In genomic region chr10:114526497-114527238, GRCh38 we compare ENCODE assay signal across 8 cellular contexts.
DNase-seq lines count a peak whose midpoint lies in the region; ATAC-seq, FAIRE-seq and TF ChIP-seq lines count a peak whose summit lies in the region.

No MANE protein-coding gene starts in this region.

- peak overlapping the region; percentile 26 for H3K27ac ChIP-seq in H1 (ENCODE audit: low read depth, low read length)

- peak overlapping the region; percentile 86 for H3K18ac ChIP-seq in H1 (ENCODE audit: extremely low read depth, low read length)

- H3K4me3 ChIP-seq in H1 (ENCODE audit: extremely low read depth in 1 of 4, insufficient read depth in 2 of 4, low read depth in 3 of 4, low read length in 4 of 4): peak overlapping the region; percentile 45 to 73 (median 66)

- peaks cover 3% of the 10 kb centered on the region for H3K23me2 ChIP-seq in H1 (ENCODE audit: low read depth, low read length)

- 0 out of 2 replicates have a peak overlapping the region, but pooled peaks have one; percentile 43 for H2BK20ac ChIP-seq in H1 (ENCODE audit: low read length)

- H4K8ac ChIP-seq in H1 (ENCODE audit: extremely low read depth, insufficient read depth, low read length): peak overlapping the region; percentile 60; the same call in 1 of the 2 replicates

- no peak overlapping the region for H4K91ac ChIP-seq in H1 (replicated peaks; ENCODE audit: insufficient read length, low read length)

- H3K79me1 ChIP-seq in H1 (ENCODE audit: low read depth, low read length): 0 out of 2 replicates have a peak, but pooled peaks cover 3% of the 10 kb centered on the region

- CTCF ChIA-PET in H1 (lab: Charles Lee; ENCODE audit: partially characterized antibody): interaction anchor here (0.6 to 8.6 kb wide), 13 partner anchors 10 to 168 kb away, joined by 3 to 38 read pairs (median 3); no protein-coding TSS in a partner anchor

- H3K23ac ChIP-seq in H1 (ENCODE audit: insufficient read length): no peak overlapping the region

- peak overlapping the region; percentile 92 for H2AFZ ChIP-seq in H1 (ENCODE audit: low read length)

- peak overlapping the region; percentile 0 for H3K4ac ChIP-seq in H1 (replicated peaks; ENCODE audit: insufficient read length, low read depth, low read length)

- TF ChIP-seq POLR2A in H1 (IDR thresholded peaks at IDR 0.05; ENCODE audit: control extremely low read depth in 1 of 2, low read depth in 2 of 2, low read length in 2 of 2): peak; percentile 66 to 91

- H2BK120ac ChIP-seq in H1 (replicated peaks; ENCODE audit: low read depth, low read length): peak overlapping the region; percentile 8

- H3K4me2 ChIP-seq in H1 (ENCODE audit: insufficient read depth in 1 of 2, low read depth in 2 of 2, low read length in 2 of 2): peak overlapping the region; percentile 74 to 93

- peak overlapping the region in 3 of 4 experiments; percentile 51 to 77 (median 58); a peak in 6 of 7 replicates for H3K9ac ChIP-seq in H1 (replicated peaks in 1 of 4; ENCODE audit: extremely low read depth in 1 of 4, low read depth in 3 of 4, low read length in 3 of 4)

- TF ChIP-seq CTCF in H1 (IDR thresholded peaks at IDR 0.05; ENCODE audit: control extremely low read depth in 1 of 3, insufficient read depth in 1 of 3, low read depth in 1 of 3, low read length in 3 of 3): no peak

- POLR2A ChIA-PET in H1 (lab: Charles Lee; ENCODE audit: partially characterized antibody): interaction anchor here (0.8 to 2.3 kb wide), 9 partner anchors 9 to 318 kb away, joined by 3 to 10 read pairs (median 5); no protein-coding TSS in a partner anchor

- ATAC-seq in GM19025 (IDR thresholded peaks at IDR 0.05; ENCODE audit: low read depth, unreplicated experiment) (peak; percentile 94), HG03196 (IDR thresholded peaks at IDR 0.05; ENCODE audit: unreplicated experiment) (peak; percentile 98)

- 3% methylated on average over 24 of the region's 24 CpGs; no CpG with 5 or more reads in 1 of the 2 experiments for WGBS in H1 (ENCODE audit: extremely low coverage in 1 of 2, insufficient coverage in 1 of 2, insufficient read length in 1 of 2, insufficient replicate concordance in 2 of 2, low coverage in 1 of 2, low lambda C conversion rate in 2 of 2, missing lambda C conversion rate in 1 of 2), 2 experiments

- H2BK5ac ChIP-seq in H1 (ENCODE audit: low read depth, low read length): peak overlapping the region; percentile 91

- H3K27me3 ChIP-seq in H1 (replicated peaks in 1 of 4; ENCODE audit: control insufficient read depth in 3 of 4, extremely low read depth in 1 of 4, insufficient read depth in 3 of 4, low read length in 3 of 4): no peaks in the 10 kb centered on the region

- peaks cover 3 to 41% of the 10 kb centered on the region in 2 experiments; a peak in 3 of 4 replicates for H3K79me2 ChIP-seq in H1 (ENCODE audit: control insufficient read depth in 1 of 2, insufficient read depth in 2 of 2, low read length in 2 of 2)

- peak overlapping the region; percentile 14 for H4K5ac ChIP-seq in H1 (ENCODE audit: insufficient read length, low read depth, low read length)

- no peak for TF ChIP-seq RAD21 in H1 (IDR thresholded peaks at IDR 0.05 in 1 of 2, conservative IDR thresholded peaks at IDR 0.05 in 1 of 2; ENCODE audit: low read depth in 2 of 2, low read length in 2 of 2)

- peak in 1 of 2 experiments; percentile 97; a peak in 2 of 3 replicates for TF ChIP-seq EP300 in H1 (IDR thresholded peaks at IDR 0.05; ENCODE audit: borderline replicate concordance in 1 of 2, low read depth in 2 of 2, low read length in 2 of 2)

- no peaks in the 10 kb centered on the region for H3K36me3 ChIP-seq in H1 (ENCODE audit: control insufficient read depth in 2 of 4, insufficient read depth in 4 of 4, low read length in 3 of 4)

- peak; percentile 69 for DNase-seq in AG08396 (ENCODE audit: low spot score)
- DNase-seq in NCI-H524 treated with DMSO at 0.1 percent for 48 hours (lab: John Stamatoyannopoulos, UW): peak; percentile 26
- peak; percentile 72 to 81 for DNase-seq in activated CD8-positive, alpha-beta memory T cell treated with anti-CD3 and anti-CD28 coated beads for 1 hour (ENCODE audit: extremely low read depth in 1 of 2, low read depth in 1 of 2)
- DNase-seq in H1 (ENCODE audit: low read depth in 1 of 2, low spot score in 2 of 2): peak; percentile 77 to 83
- DNase-seq in midbrain (lab: John Stamatoyannopoulos, UW): peak; percentile 48
- DNase-seq in stimulated activated CD8-positive, alpha-beta memory T cell treated with anti-CD3 and anti-CD28 coated beads, Interleukin-2, amount 100 ng/mL, for 1 hour (ENCODE audit: low read depth in 2 of 2): peak; percentile 68 to 76

- no peak overlapping the region for H3K14ac ChIP-seq in H1 (ENCODE audit: insufficient read length)

- H2BK15ac ChIP-seq in H1 (ENCODE audit: low read length): no peak overlapping the region

- H3K56ac ChIP-seq in H1 (replicated peaks; ENCODE audit: insufficient read length, low read depth, low read length): no peak overlapping the region

- H2AK5ac ChIP-seq in H1 (ENCODE audit: low read depth, low read length): no peak overlapping the region

- FAIRE-seq in H1 (lab: Jason Lieb, UNC): peak; percentile 62

- peaks cover 0 to 2% of the 10 kb centered on the region in 2 experiments for H4K20me1 ChIP-seq in H1 (replicated peaks in 1 of 2; ENCODE audit: control insufficient read depth in 1 of 2, insufficient read depth in 2 of 2, low read length in 2 of 2)

- no peaks in the 10 kb centered on the region for H3K9me3 ChIP-seq in H1 (ENCODE audit: insufficient read depth in 2 of 2, low read depth in 1 of 2, low read length in 1 of 2)

- H3K4me1 ChIP-seq in H1 (replicated peaks in 1 of 4; ENCODE audit: control insufficient read depth in 3 of 4, insufficient read depth in 4 of 4, low read length in 3 of 4): peaks cover 3 to 23% (median 9%) of the 10 kb centered on the region in 4 experiments; a peak in 5 of 7 replicates

- peak overlapping the region; percentile 90 for H2BK12ac ChIP-seq in H1 (ENCODE audit: low read depth, low read length)

TF ChIP-seq in H1, 55 proteins besides CTCF, POLR2A, EP300 and RAD21 (continues in another document):
- TF ChIP-seq ASH2L (IDR thresholded peaks at IDR 0.05; ENCODE audit: low read length) (peak; percentile 77), POLR2AphosphoS5 (IDR thresholded peaks at IDR 0.05; ENCODE audit: low read depth, low read length) (peak; percentile 96), TBP (IDR thresholded peaks at IDR 0.05; ENCODE audit: low read depth, low read length) (peak; percentile 90), ATF2 (IDR thresholded peaks at IDR 0.05; ENCODE audit: low read length) (no peak), JUN (IDR thresholded peaks at IDR 0.05; ENCODE audit: low read depth, low read length) (no peak), TEAD4 (IDR thresholded peaks at IDR 0.05; ENCODE audit: low read depth, low read length) (no peak), TAF1 (IDR thresholded peaks at IDR 0.05; ENCODE audit: low read depth, low read length) (peak; percentile 95), NANOG (IDR thresholded peaks at IDR 0.05; ENCODE audit: insufficient read depth, low read depth, low read length, poor library complexity, severe bottlenecking) (no peak), GABPA (IDR thresholded peaks at IDR 0.05; ENCODE audit: borderline replicate concordance, insufficient read depth, low read length) (no peak), GTF2F1 (IDR thresholded peaks at IDR 0.05; ENCODE audit: borderline replicate concordance, low read depth, low read length) (0 out of 2 replicates have a peak, but pooled peaks have one; percentile 38), HDAC2 (IDR thresholded peaks at IDR 0.05; ENCODE audit: borderline replicate concordance in 1 of 2, low read depth in 2 of 2, low read length in 2 of 2) (0 out of 4 replicates have a peak, but pooled peaks of 1 of the 2 experiments have one; percentile 24), JUND (IDR thresholded peaks at IDR 0.05; ENCODE audit: low read length) (peak; percentile 85), RBBP5 (IDR thresholded peaks at IDR 0.05; ENCODE audit: borderline replicate concordance, low read depth, low read length) (peak; percentile 69; the same call in 1 of the 2 replicates), MAFK (IDR thresholded peaks at IDR 0.05; ENCODE audit: low read depth, low read length) (no peak), PHF8 (conservative IDR thresholded peaks at IDR 0.05; ENCODE audit: low read depth, low read length) (0 out of 2 replicates have a peak, but pooled peaks have one; percentile 30), MAX (IDR thresholded peaks at IDR 0.05) (peak; percentile 94), SUZ12 (IDR thresholded peaks at IDR 0.05; ENCODE audit: low read length) (no peak), SIN3A (conservative IDR thresholded peaks at IDR 0.05 in 1 of 2, IDR thresholded peaks at IDR 0.05 in 1 of 2; ENCODE audit: low read depth in 1 of 2, low read length in 2 of 2) (peak; percentile 54 to 84; a peak in 2 of 4 replicates), HDAC6 (IDR thresholded peaks at IDR 0.05; ENCODE audit: low read depth, low read length) (no peak), SP1 (IDR thresholded peaks at IDR 0.05; ENCODE audit: low read depth, low read length) (peak; percentile 49; the same call in 1 of the 2 replicates), TCF12 (IDR thresholded peaks at IDR 0.05; ENCODE audit: low read depth, low read length) (0 out of 2 replicates have a peak, but pooled peaks have one; percentile 26), CHD1 (IDR thresholded peaks at IDR 0.05; ENCODE audit: low read depth, low read length) (peak; percentile 83), BRCA1 (IDR thresholded peaks at IDR 0.05; ENCODE audit: low read depth, low read length) (0 out of 2 replicates have a peak, but pooled peaks have one; percentile 40)

Comparison
In these comparisons a context has a peak if more than half of its experiments do, and no peak if none do; other contexts are left out.
1. Peak in every context shown above with its lines: DNase-seq, ATAC-seq, H3K4me3 ChIP-seq and H3K27ac ChIP-seq.
2. DNase-seq: peak in every context shown above with its lines; median percentile 80 in H1; 76 in activated CD8-positive, alpha-beta memory T cell treated with anti-CD3 and anti-CD28 coated beads for 1 hour; 72 in stimulated activated CD8-positive, alpha-beta memory T cell treated with anti-CD3 and anti-CD28 coated beads, Interleukin-2, amount 100 ng/mL, for 1 hour; 69 in AG08396; 48 in midbrain; 26 in NCI-H524 treated with DMSO at 0.1 percent for 48 hours.